ENCODE assay signal across 11 cellular contexts in the genomic region with DNA sequence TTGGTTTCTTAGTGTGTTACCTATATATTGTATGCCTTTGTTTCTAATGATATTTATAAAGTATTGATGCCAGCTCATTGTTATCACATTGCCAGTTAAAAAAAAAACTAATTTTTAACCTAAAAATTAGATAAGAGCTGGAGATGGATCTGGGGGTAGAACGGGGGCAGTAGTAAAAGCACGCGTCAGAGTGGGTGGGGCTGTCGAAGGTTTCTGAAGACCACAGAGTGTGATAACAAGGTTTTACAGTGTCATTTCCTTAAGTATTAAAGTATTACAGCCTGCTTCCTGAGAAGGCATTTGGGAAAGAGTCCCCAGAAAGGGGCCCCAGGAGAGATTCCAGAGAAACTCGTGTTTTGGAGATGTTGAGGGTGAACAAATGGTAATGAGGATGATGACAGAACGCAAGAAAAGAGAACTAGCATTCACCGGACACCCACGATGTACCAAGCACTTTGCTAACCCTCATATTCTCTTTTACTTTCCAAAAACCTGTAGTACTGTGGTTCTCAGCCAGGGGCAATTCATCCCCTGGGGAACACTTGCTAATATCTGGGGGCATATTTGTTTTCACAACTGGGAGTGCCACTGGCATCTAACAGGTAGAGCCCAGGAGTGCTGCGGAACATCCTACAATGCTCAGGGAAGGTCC. TPM values are rescaled to one million over a fixed set of nuclear protein-coding genes. Genes with fewer than 3 reads are reported as not detected.
"Had no signal": no experiment of that assay in that cellular context is flagged by ENCODE, and none has a peak within 500 bp of the region (broad histone marks: within the 10 kb centered on the region; RNA-seq: fewer than 3 reads in every experiment).

No MANE protein-coding gene starts in this region.

RNA-seq across cellular contexts. Expression of a gene that starts 1.2 kb away (rescaled TPM):
- total RNA-seq: activated naive CD4-positive, alpha-beta T cell treated with anti-CD3 and anti-CD28 coated beads for 36 hours; activated T-helper 1 cell treated with anti-CD3 and anti-CD28 coated beads, Interleukin-12 subunit alpha, Interleukin-12 subunit beta, Interleukin-2, Interleukin-4 antibody, amounts not matched to agents 30 ng/mL and 10 ng/mL and 1 ng/mL, durations not matched to agents 14 hours and 24 hours and 36 hours; cardiac muscle cell; mammary epithelial cell; mesothelial cell of epicardium; osteocyte had no signal
- polyA plus RNA-seq: cardiac muscle cell, mammary epithelial cell had no signal

RNA-seq across cellular contexts. Expression of a gene that starts 30.8 kb away (rescaled TPM):
- total RNA-seq: activated naive CD4-positive, alpha-beta T cell treated with anti-CD3 and anti-CD28 coated beads for 36 hours; activated naive CD8-positive, alpha-beta T cell treated with anti-CD3 and anti-CD28 coated beads for 36 hours; activated T-helper 1 cell treated with anti-CD3 and anti-CD28 coated beads, Interleukin-12 subunit alpha, Interleukin-12 subunit beta, Interleukin-2, Interleukin-4 antibody, amounts not matched to agents 30 ng/mL and 10 ng/mL and 1 ng/mL, durations not matched to agents 14 hours and 24 hours and 36 hours; ascending aorta; cardiac muscle cell; mammary epithelial cell; mesothelial cell of epicardium; osteocyte had no signal
- polyA plus RNA-seq: cardiac muscle cell, mammary epithelial cell had no signal

RNA-seq across cellular contexts. Expression of a gene that starts 45.2 kb away (rescaled TPM):
- total RNA-seq: activated naive CD4-positive, alpha-beta T cell treated with anti-CD3 and anti-CD28 coated beads for 36 hours; activated T-helper 1 cell treated with anti-CD3 and anti-CD28 coated beads, Interleukin-12 subunit alpha, Interleukin-12 subunit beta, Interleukin-2, Interleukin-4 antibody, amounts not matched to agents 30 ng/mL and 10 ng/mL and 1 ng/mL, durations not matched to agents 14 hours and 24 hours and 36 hours; ascending aorta; cardiac muscle cell; cerebellum; gastrocnemius medialis; mesothelial cell of epicardium; osteocyte; thoracic aorta had no signal
- polyA plus RNA-seq: cardiac muscle cell had no signal

RNA-seq across cellular contexts. Expression of a gene that starts 59.6 kb away (rescaled TPM):
- total RNA-seq: activated T-helper 1 cell treated with anti-CD3 and anti-CD28 coated beads, Interleukin-12 subunit alpha, Interleukin-12 subunit beta, Interleukin-2, Interleukin-4 antibody, amounts not matched to agents 30 ng/mL and 10 ng/mL and 1 ng/mL, durations not matched to agents 14 hours and 24 hours and 36 hours; ascending aorta; gastrocnemius medialis had no signal
